In the genomic region with DNA sequence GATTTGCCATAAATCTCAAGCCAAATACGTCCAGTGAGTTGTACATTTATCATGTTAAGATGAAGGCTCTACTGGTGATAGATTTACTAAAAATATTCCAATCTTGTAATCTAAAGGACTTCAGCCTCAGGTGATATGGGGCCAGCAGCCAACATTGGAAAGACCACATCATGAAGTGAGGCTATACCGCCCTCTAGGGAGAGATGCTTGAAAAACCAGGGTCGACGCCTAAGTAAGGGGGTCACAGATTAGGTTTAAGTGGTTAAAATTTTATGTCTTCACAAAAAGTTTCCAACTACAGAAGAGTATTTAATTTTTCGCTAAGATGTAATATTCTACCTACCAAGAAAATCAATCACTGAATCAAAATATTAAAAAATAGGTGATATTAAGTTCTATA, we compare ENCODE assay signal across 8 cellular contexts. TPM values are rescaled to one million over a fixed set of nuclear protein-coding genes. Genes with fewer than 3 reads are reported as not detected.
DNase-seq lines count a peak whose midpoint lies in the region; ATAC-seq and TF ChIP-seq lines count a peak whose summit lies in the region.

No MANE protein-coding gene starts in this region.

- intact Hi-C loops in vagina (cut with DNase I) (loop anchor here (10.0 kb wide), 1 partner anchor 204 kb away; no protein-coding TSS in a partner anchor), Right ventricle myocardium superior (cut with DNase I) (no loop called here)

- H3K4me3 Mint-ChIP-seq in glutamatergic neuron (ENCODE audit: unreplicated experiment): no peak overlapping the region

- H3K4me3 ChIP-seq in AG10803 (ENCODE audit: low read length) (no peak overlapping the region), NT2/D1 (ENCODE audit: insufficient read length, low read depth) (no peak overlapping the region), vagina (no peak overlapping the region)

- H3K9me3 ChIP-seq in NT2/D1 (ENCODE audit: insufficient read depth, low read length): no peaks in the 10 kb centered on the region
- H3K9me3 ChIP-seq in vagina: no peaks in the 10 kb centered on the region

- H3K27me3 Mint-ChIP-seq in glutamatergic neuron (ENCODE audit: unreplicated experiment): no peaks in the 10 kb centered on the region

- H3K27me3 ChIP-seq in NT2/D1 (ENCODE audit: insufficient read depth, insufficient read length) (no peaks in the 10 kb centered on the region), vagina (no peaks in the 10 kb centered on the region)

- no peak overlapping the region for H3K27ac Mint-ChIP-seq in glutamatergic neuron (ENCODE audit: unreplicated experiment)

- peak; percentile 29 for TF ChIP-seq CTCF in AG10803 (conservative IDR thresholded peaks at IDR 0.05; ENCODE audit: low read length)
- peak; percentile 65 for TF ChIP-seq CTCF in glutamatergic neuron (IDR thresholded peaks at IDR 0.05; ENCODE audit: partially characterized antibody, unreplicated experiment)
- TF ChIP-seq CTCF in vagina (IDR thresholded peaks at IDR 0.05): no peak

- H3K4me1 ChIP-seq in NT2/D1 (ENCODE audit: insufficient read depth, insufficient read length): no peaks in the 10 kb centered on the region
- peaks cover 8% of the 10 kb centered on the region for H3K4me1 ChIP-seq in vagina

- H3K36me3 ChIP-seq in NT2/D1 (ENCODE audit: insufficient read depth, insufficient read length, low read length) (no peaks in the 10 kb centered on the region), vagina (no peaks in the 10 kb centered on the region)

- H3K27ac ChIP-seq in vagina: no peak overlapping the region

- no peak overlapping the region for H3K9ac ChIP-seq in NT2/D1 (ENCODE audit: insufficient read length, low read depth)

- no peaks in the 10 kb centered on the region for H3K9me3 Mint-ChIP-seq in glutamatergic neuron (ENCODE audit: unreplicated experiment)

- peaks cover 6% of the 10 kb centered on the region for H3K4me1 Mint-ChIP-seq in glutamatergic neuron (ENCODE audit: low read depth, unreplicated experiment)

- H3K36me3 Mint-ChIP-seq in glutamatergic neuron (ENCODE audit: unreplicated experiment): no peaks in the 10 kb centered on the region

- no peak for TF ChIP-seq POLR2A in vagina (IDR thresholded peaks at IDR 0.05)

- DNase-seq in AG10803 (ENCODE audit: low read depth) (no peak), NT2/D1 (ENCODE audit: low read depth, low spot score) (peak; percentile 30), glutamatergic neuron (peak; percentile 30), vagina (ENCODE audit: extremely low spot score in 2 of 2) (no peak), Right ventricle myocardium superior (no peak)

- peak; percentile 34 for ATAC-seq in GM18498 (IDR thresholded peaks at IDR 0.05; ENCODE audit: unreplicated experiment)
- ATAC-seq in GM19455 (IDR thresholded peaks at IDR 0.05; ENCODE audit: unreplicated experiment): no peak
- no peak for ATAC-seq in Right ventricle myocardium superior (ENCODE audit: poor library complexity)
- ATAC-seq in GM19463 (IDR thresholded peaks at IDR 0.05; ENCODE audit: unreplicated experiment): no peak

RNA-seq across cellular contexts. Expression of gene DOCK10, which starts 33.3 kb away (rescaled TPM):
- total RNA-seq in glutamatergic neuron (ENCODE audit: unreplicated experiment) (1.1 TPM), vagina (9.8 TPM), Right ventricle myocardium superior (2.2 TPM)

Comparison
In these comparisons a context has a peak if more than half of its experiments do, and no peak if none do; other contexts are left out.
1. DNase-seq: peak in NT2/D1 (single experiment) and glutamatergic neuron (single experiment); none in AG10803 (single experiment), vagina (0 of 2) and Right ventricle myocardium superior (single experiment).
2. CTCF ChIP-seq: peak in AG10803 (single experiment) and glutamatergic neuron (single experiment); none in vagina (0 of 3).